In genomic region chr16:89741342-89742014, GRCh38 we compare ENCODE assay signal across 14 cellular contexts. TPM values are rescaled to one million over a fixed set of nuclear protein-coding genes. Genes with fewer than 3 reads are reported as not detected.
DNase-seq lines count a peak whose midpoint lies in the region; ATAC-seq, FAIRE-seq and TF ChIP-seq lines count a peak whose summit lies in the region.
"Had no signal": no experiment of that assay in that cellular context is flagged by ENCODE, and none has a peak within 500 bp of the region (broad histone marks: within the 10 kb centered on the region; RNA-seq: fewer than 3 reads in every experiment).

No MANE protein-coding gene starts in this region.

- H3K9me3 ChIP-seq in HCT116 (ENCODE audit: control insufficient read depth in 1 of 2, insufficient read depth in 1 of 2, low read depth in 1 of 2, low read length in 2 of 2): no peaks in the 10 kb centered on the region
- H3K9me3 ChIP-seq in GM12878 (replicated peaks; ENCODE audit: control insufficient read depth, insufficient read depth, low read length): no peaks in the 10 kb centered on the region
- no peaks in the 10 kb centered on the region for H3K9me3 ChIP-seq in stomach
- H3K9me3 ChIP-seq in esophagus muscularis mucosa: no peaks in the 10 kb centered on the region
- H3K9me3 ChIP-seq: esophagus squamous epithelium, heart right ventricle had no signal

- SMC1A ChIA-PET in GM12878 (lab: Charles Lee; ENCODE audit: uncharacterized antibody, unreplicated experiment): interaction anchor here (1.5 kb wide), 1 partner anchor 36 kb away, joined by 3 read pairs; no protein-coding TSS in a partner anchor

- H3K4me3 ChIP-seq in HCT116 (replicated peaks in 1 of 2; ENCODE audit: low read depth in 1 of 2, low read length in 2 of 2) (no peak overlapping the region), GM12878 (no peak overlapping the region), stomach (no peak overlapping the region), esophagus muscularis mucosa (no peak overlapping the region)
- H3K4me3 ChIP-seq: esophagus squamous epithelium, heart right ventricle had no signal

- TF ChIP-seq POLR2A in HCT116 (IDR thresholded peaks at IDR 0.05; ENCODE audit: borderline replicate concordance, extremely low read depth, insufficient read depth, insufficient read length): no peak
- peak; percentile 71 for TF ChIP-seq POLR2A in GM12878 (IDR thresholded peaks at IDR 0.05; ENCODE audit: low read depth, low read length)
- no peak for TF ChIP-seq POLR2A in stomach (IDR thresholded peaks at IDR 0.05)
- TF ChIP-seq POLR2A in esophagus muscularis mucosa (IDR thresholded peaks at IDR 0.05; ENCODE audit: low read depth): no peak

- intact Hi-C loops in HCT116 (cut with micrococcal nuclease) (no loop called here), GM12878 (cut with micrococcal nuclease; ENCODE audit: unreplicated experiment) (no loop called here), stomach (cut with DNase I; ENCODE audit: low total_unique reads) (no loop called here), esophagus muscularis mucosa (cut with DNase I) (no loop called here)

- no peaks in the 10 kb centered on the region; the same call in 1 of the 2 replicates for H4K20me1 ChIP-seq in HCT116 (ENCODE audit: insufficient read depth)
- H4K20me1 ChIP-seq in GM12878 (ENCODE audit: control insufficient read depth, insufficient read depth): no peaks in the 10 kb centered on the region

- no peak for DNase-seq in activated CD4-positive, CD25-positive, alpha-beta regulatory T cell (lab: John Stamatoyannopoulos, UW)
- no peak for DNase-seq in HCT116 (ENCODE audit: low read depth, low spot score)
- no peak for DNase-seq in GM12878 (ENCODE audit: low read depth, low spot score)
- DNase-seq in naive thymus-derived CD8-positive, alpha-beta T cell: no peak
- DNase-seq in stomach: no peak
- no peak for DNase-seq in esophagus muscularis mucosa (ENCODE audit: extremely low spot score)
- DNase-seq: 8988T; esophagus squamous epithelium; heart right ventricle; NCI-H1105; stimulated activated CD4-positive, alpha-beta T cell treated with anti-CD3 and anti-CD28 coated beads, Interleukin-2, amount 100 ng/mL, for 24 hours had no signal

- ATAC-seq in activated CD4-positive, CD25-positive, alpha-beta regulatory T cell treated with anti-CD3 and anti-CD28 coated beads, Interleukin-2, amount 50 U/mL, for 24 hours: peak; percentile 27 to 46
- ATAC-seq in HCT116 (peak; percentile 12; the same call in 1 of the 2 replicates), GM12878 (no peak; the same call in 2 of the 3 replicates), GM18498 (IDR thresholded peaks at IDR 0.05; ENCODE audit: unreplicated experiment) (no peak)
- peak in 1 of 2 donors; percentile 9 for ATAC-seq in naive thymus-derived CD8-positive, alpha-beta T cell

- H3K4me3 Mint-ChIP-seq in naive thymus-derived CD8-positive, alpha-beta T cell: no peak overlapping the region

- no peaks in the 10 kb centered on the region for H3K27me3 ChIP-seq in HCT116 (ENCODE audit: insufficient read depth, low read length)
- H3K27me3 ChIP-seq in GM12878 (replicated peaks in 1 of 2; ENCODE audit: control insufficient read depth in 2 of 2, insufficient read depth in 2 of 2, low read length in 1 of 2): no peaks in the 10 kb centered on the region
- no peaks in the 10 kb centered on the region for H3K27me3 ChIP-seq in stomach
- no peaks in the 10 kb centered on the region for H3K27me3 ChIP-seq in esophagus muscularis mucosa
- H3K27me3 ChIP-seq: esophagus squamous epithelium, heart right ventricle had no signal

- H3K36me3 ChIP-seq in HCT116 (ENCODE audit: control insufficient read depth in 1 of 2, insufficient read depth in 2 of 2, low read length in 2 of 2) (peaks cover 59 to 79% of the 10 kb centered on the region in 2 experiments), GM12878 (ENCODE audit: control insufficient read depth in 2 of 2, insufficient read depth in 2 of 2, low read length in 1 of 2) (peaks cover 42 to 59% of the 10 kb centered on the region in 2 experiments; a peak in 3 of 4 replicates), stomach (peaks cover 41 to 77% (median 60%) of the 10 kb centered on the region in 4 donors), esophagus muscularis mucosa (peaks cover 32 to 55% (median 47%) of the 10 kb centered on the region in 4 donors)

- no peak overlapping the region for H3K4me2 ChIP-seq in HCT116 (ENCODE audit: low read length)
- H3K4me2 ChIP-seq in GM12878 (ENCODE audit: control insufficient read depth, insufficient read depth): no peak overlapping the region

- H3K4me1 Mint-ChIP-seq in naive thymus-derived CD8-positive, alpha-beta T cell: peaks cover 8 to 73% (median 30%) of the 10 kb centered on the region in 4 donors

- no peaks in the 10 kb centered on the region for H3K9me2 ChIP-seq in HCT116 (ENCODE audit: insufficient read depth)

- H3K36me3 Mint-ChIP-seq in naive thymus-derived CD8-positive, alpha-beta T cell: peaks cover 0 to 46% (median 23%) of the 10 kb centered on the region in 3 donors

- H3K79me2 ChIP-seq in HCT116 (ENCODE audit: insufficient read depth, low read length) (peaks cover 6% of the 10 kb centered on the region; the same call in 1 of the 2 replicates), GM12878 (ENCODE audit: control insufficient read depth, insufficient read depth, low read length) (no peaks in the 10 kb centered on the region)

- no peak for TF ChIP-seq EP300 in GM12878 (IDR thresholded peaks at IDR 0.05; ENCODE audit: borderline replicate concordance in 1 of 2, control insufficient read depth in 1 of 2, low read depth in 2 of 2, low read length in 2 of 2)
- TF ChIP-seq EP300 in stomach (IDR thresholded peaks at IDR 0.05): no peak
- TF ChIP-seq EP300 in esophagus muscularis mucosa (IDR thresholded peaks at IDR 0.05): no peak

- H3K4me1 ChIP-seq in HCT116 (ENCODE audit: control insufficient read depth in 1 of 2, insufficient read depth in 2 of 2, low read length in 2 of 2) (no peaks in the 10 kb centered on the region), GM12878 (ENCODE audit: control insufficient read depth, insufficient read depth, low read length) (peaks cover 3% of the 10 kb centered on the region; the same call in 1 of the 2 replicates), stomach (no peaks in the 10 kb centered on the region), esophagus muscularis mucosa (no peaks in the 10 kb centered on the region)
- H3K4me1 ChIP-seq: esophagus squamous epithelium had no signal

- TF ChIP-seq RAD21 in HCT116 (IDR thresholded peaks at IDR 0.05; ENCODE audit: low read depth): no peak
- no peak for TF ChIP-seq RAD21 in GM12878 (IDR thresholded peaks at IDR 0.05; ENCODE audit: insufficient read depth, low read depth, low read length)

- H3K27ac ChIP-seq in HCT116 (ENCODE audit: low read depth, low read length): peak overlapping the region; percentile 0; the same call in 1 of the 2 replicates
- no peak overlapping the region for H3K27ac ChIP-seq in GM12878 (ENCODE audit: control insufficient read depth, insufficient read depth)
- no peak overlapping the region for H3K27ac ChIP-seq in stomach
- no peak overlapping the region for H3K27ac ChIP-seq in esophagus muscularis mucosa (replicated peaks in 1 of 4)
- H3K27ac ChIP-seq: esophagus squamous epithelium, heart right ventricle had no signal

- RAD21 ChIA-PET in HCT116 (lab: Charles Lee; ENCODE audit: low non-redundant PET in 1 of 2, low total read pairs in 2 of 2, uncharacterized antibody in 2 of 2, unreplicated experiment in 2 of 2) (no interaction called here), GM12878 (lab: Charles Lee; ENCODE audit: unreplicated experiment) (interaction anchor here (1.3 kb wide), 1 partner anchor 36 kb away, joined by 4 read pairs; no protein-coding TSS in a partner anchor)

- in situ Hi-C loops in GM12878 (cut with MboI): no loop called here

- H3K9ac ChIP-seq in HCT116 (ENCODE audit: low read length) (no peak overlapping the region), GM12878 (ENCODE audit: control insufficient read depth, insufficient read depth, low read length) (no peak overlapping the region)

- FAIRE-seq in GM12878 (lab: Jason Lieb, UNC): no peak
- FAIRE-seq: urothelium cell line had no signal

- no peak for TF ChIP-seq CTCF in HCT116 (IDR thresholded peaks at IDR 0.05 in 2 of 3, conservative IDR thresholded peaks at IDR 0.05 in 1 of 3; ENCODE audit: borderline replicate concordance in 1 of 3, insufficient read depth in 1 of 3, low read depth in 2 of 3, low read length in 2 of 3)
- TF ChIP-seq CTCF in GM12878 (IDR thresholded peaks at IDR 0.05 in 2 of 3, conservative IDR thresholded peaks at IDR 0.05 in 1 of 3; ENCODE audit: control insufficient read depth in 2 of 3, extremely low read depth in 1 of 3, insufficient read depth in 1 of 3, low read depth in 3 of 3, low read length in 3 of 3): no peak
- no peak for TF ChIP-seq CTCF in stomach (IDR thresholded peaks at IDR 0.05)
- no peak for TF ChIP-seq CTCF in esophagus muscularis mucosa (IDR thresholded peaks at IDR 0.05)

- H3K9me3 Mint-ChIP-seq in naive thymus-derived CD8-positive, alpha-beta T cell: no peaks in the 10 kb centered on the region

- CTCF ChIA-PET in HCT116 (lab: Charles Lee): no interaction called here
- CTCF ChIA-PET in GM12878 (lab: Yijun Ruan, JAX): interaction anchor here (0.6 to 1.6 kb wide), 4 partner anchors 9 to 92 kb away, joined by 3 to 4 read pairs (median 3); no protein-coding TSS in a partner anchor

- no peak overlapping the region for H2AFZ ChIP-seq in HCT116 (ENCODE audit: low read depth, low read length, poor library complexity, severe bottlenecking)
- no peak overlapping the region for H2AFZ ChIP-seq in GM12878 (ENCODE audit: control insufficient read depth, low read depth, low read length)

- H3K27me3 Mint-ChIP-seq in naive thymus-derived CD8-positive, alpha-beta T cell: no peaks in the 10 kb centered on the region

- BruUV-seq in HCT116 (replicated peaks; lab: Mats Ljungman, UMichigan) (no TSS peak), GM12878 (replicated peaks; lab: Mats Ljungman, UMichigan) (no TSS peak)

- peak overlapping the region; percentile 43 to 92 (median 68) for H3K27ac Mint-ChIP-seq in naive thymus-derived CD8-positive, alpha-beta T cell

- 85% methylated on average over 11 of the region's 11 CpGs for WGBS in GM12878 (ENCODE audit: insufficient coverage, insufficient replicate concordance, low lambda C conversion rate, missing lambda C conversion rate)
- 81 to 91% (median 85%) methylated on average over 11 of the region's 11 CpGs for WGBS in stomach, 5 donors
- 69% methylated on average over 5 of the region's 11 CpGs for WGBS in esophagus muscularis mucosa

- POLR2A ChIA-PET in HCT116 (lab: Charles Lee) (no interaction called here), GM12878 (lab: Charles Lee) (no interaction called here)
- POLR2A ChIA-PET in naive thymus-derived CD8-positive, alpha-beta T cell (lab: Charles Lee): interaction anchor here (0.6 to 14.8 kb wide), 11 partner anchors 9 to 207 kb away, joined by 3 to 235 read pairs (median 10); partner anchors contain the start of genes CDK10, VPS9D1 and ZNF276

RNA-seq across cellular contexts. Expression of gene ZNF276, which starts 20.1 kb away (rescaled TPM):
- total RNA-seq in HCT116 (2021; ENCODE audit: unreplicated experiment) (49.9 TPM), GM12878 (2014; rRNA removed) (14.2 and 15.5 TPM in 2 replicates), GM12878 (2014; rRNA removed; fragmentation: Illumina TruSeq; extraction: Trizol) (6.8 and 11.6 TPM in 2 replicates), GM12878 (2021) (18.5 and 22.3 TPM in 2 replicates), stomach (100 to 1,000 TPM in 3 of 5 donors, 10 to 100 TPM in 2; 27.2 to 418 (median 105) TPM), esophagus muscularis mucosa (10 to 100 TPM; 16.1 to 19.2 (median 17.2) TPM)
- 27.6 and 35.9 TPM in 2 replicates for polyA plus RNA-seq in HCT116 (2012)
- total RNA-seq in GM12878 (2013; cell fraction: nucleolus; rRNA removed): 46.3 and 58.8 TPM in 2 replicates
- 6.4 TPM for polyA plus RNA-seq in GM12878 (2011; ENCODE audit: low read depth)
- polyA plus RNA-seq in GM12878 (2011; rRNA removed) (6.0 and 9.4 TPM in 2 replicates), GM12878 (2014; fragmentation: Illumina TruSeq; extraction: Trizol) (5.9 and 10.3 TPM in 2 replicates), GM12878 (2014; fragmentation: Nextera tagmentation; extraction: Ambion mirVana) (under 1 TPM; 0.27 to 0.93 TPM), GM12878 (2014; rRNA removed) (22.7 and 27.1 TPM in 2 replicates), GM12878 (2016; fragmentation: Nextera tagmentation; extraction: Ambion mirVana) (1 to 10 TPM; 8.0 TPM), stomach (10 to 100 TPM; 11.0 to 24.5 (median 13.6) TPM)
- polyA plus RNA-seq in GM12878 (2011; cell fraction: cytosol; rRNA removed): 10.4 and 17.5 TPM in 2 replicates
- polyA plus RNA-seq in GM12878 (2011; cell fraction: nucleus; rRNA removed): 113 and 164 TPM in 2 replicates
- 17.1 and 19.2 TPM in 2 replicates for polyA plus RNA-seq in GM12878 (2012)
- polyA minus RNA-seq in GM12878 (2011; rRNA and poly(A)+ RNA removed): 6.9 and 11.5 TPM in 2 replicates
- 3.3 and 5.6 TPM in 2 replicates for polyA minus RNA-seq in GM12878 (2011; cell fraction: cytosol; rRNA and poly(A)+ RNA removed)
- polyA minus RNA-seq in GM12878 (2011; cell fraction: nucleus; rRNA and poly(A)+ RNA removed): 10.9 and 17.5 TPM in 2 replicates
- total RNA-seq in naive thymus-derived CD8-positive, alpha-beta T cell: 100 to 1,000 TPM; 168 to 171 TPM
- polyA plus RNA-seq in naive thymus-derived CD8-positive, alpha-beta T cell: 10 to 100 TPM; 15.0 to 56.0 (median 19.6) TPM

RNA-seq across cellular contexts. Expression of gene VPS9D1, which starts 20.8 kb away (rescaled TPM):
- total RNA-seq in HCT116 (2021; ENCODE audit: unreplicated experiment) (4.2 TPM), GM12878 (2014; rRNA removed) (1.2 and 1.4 TPM in 2 replicates), GM12878 (2014; rRNA removed; fragmentation: Illumina TruSeq; extraction: Trizol) (0.64 and 1.0 TPM in 2 replicates), GM12878 (2021) (2.7 and 3.0 TPM in 2 replicates), stomach (10 to 100 TPM in 2 of 5 donors, 1 to 10 TPM in 3; 2.7 to 43.2 (median 4.3) TPM), esophagus muscularis mucosa (10 to 100 TPM in 1 of 4 donors, 1 to 10 TPM in 3; 4.6 to 10.2 (median 7.1) TPM)
- 5.9 and 6.2 TPM in 2 replicates for polyA plus RNA-seq in HCT116 (2012)
- total RNA-seq in GM12878 (2013; cell fraction: nucleolus; rRNA removed): 1.4 and 1.6 TPM in 2 replicates
- 1.1 TPM for polyA plus RNA-seq in GM12878 (2011; ENCODE audit: low read depth)
- polyA plus RNA-seq in GM12878 (2011; rRNA removed) (0.35 and 0.65 TPM in 2 replicates), GM12878 (2014; fragmentation: Illumina TruSeq; extraction: Trizol) (0.06 and 1.0 TPM in 2 replicates), GM12878 (2014; fragmentation: Nextera tagmentation; extraction: Ambion mirVana) (1 to 10 TPM in 1 of 2 experiments, under 1 TPM in 1; 0.85 to 1.1 TPM), GM12878 (2014; rRNA removed) (2.8 and 4.2 TPM in 2 replicates), GM12878 (2016; fragmentation: Nextera tagmentation; extraction: Ambion mirVana) (1 to 10 TPM; 1.0 to 1.5 TPM), stomach (10 to 100 TPM in 2 of 3 donors, 1 to 10 TPM in 1; 6.3 to 23.7 (median 11.4) TPM)
- 0.94 and 1.7 TPM in 2 replicates for polyA plus RNA-seq in GM12878 (2011; cell fraction: cytosol; rRNA removed)
- 6.4 and 8.4 TPM in 2 replicates for polyA plus RNA-seq in GM12878 (2011; cell fraction: nucleus; rRNA removed)
- 3.2 and 3.3 TPM in 2 replicates for polyA plus RNA-seq in GM12878 (2012)
- 0.51 and 0.82 TPM in 2 replicates for polyA minus RNA-seq in GM12878 (2011; rRNA and poly(A)+ RNA removed)
- polyA minus RNA-seq in GM12878 (2011; cell fraction: cytosol; rRNA and poly(A)+ RNA removed): 0.83 and 1.3 TPM in 2 replicates
- 0.48 and 1.4 TPM in 2 replicates for polyA minus RNA-seq in GM12878 (2011; cell fraction: nucleus; rRNA and poly(A)+ RNA removed)
- 10 to 100 TPM; 16.5 to 17.0 TPM for total RNA-seq in naive thymus-derived CD8-positive, alpha-beta T cell
- polyA plus RNA-seq in naive thymus-derived CD8-positive, alpha-beta T cell: 1 to 10 TPM in 1 of 3 donors, under 1 TPM in 2; 0.53 to 1.3 (median 0.91) TPM

RNA-seq across cellular contexts. Expression of gene SPATA2L, which starts 40.0 kb away (rescaled TPM):
- 50.5 TPM for total RNA-seq in HCT116 (2021; ENCODE audit: unreplicated experiment)
- 31.9 and 37.5 TPM in 2 replicates for polyA plus RNA-seq in HCT116 (2012)
- total RNA-seq in GM12878 (2013; cell fraction: nucleolus; rRNA removed): 13.1 and 19.3 TPM in 2 replicates
- 4.9 and 6.9 TPM in 2 replicates for total RNA-seq in GM12878 (2014; rRNA removed)
- 0.78 and 1.0 TPM in 2 replicates for total RNA-seq in GM12878 (2014; rRNA removed; fragmentation: Illumina TruSeq; extraction: Trizol)
- 6.9 and 7.8 TPM in 2 replicates for total RNA-seq in GM12878 (2021)
- 0.71 TPM for polyA plus RNA-seq in GM12878 (2011; ENCODE audit: low read depth)
- 1.2 and 2.3 TPM in 2 replicates for polyA plus RNA-seq in GM12878 (2011; rRNA removed)
- 4.6 and 6.8 TPM in 2 replicates for polyA plus RNA-seq in GM12878 (2011; cell fraction: cytosol; rRNA removed)
- 12.6 and 15.8 TPM in 2 replicates for polyA plus RNA-seq in GM12878 (2011; cell fraction: nucleus; rRNA removed)
- 5.0 and 6.2 TPM in 2 replicates for polyA plus RNA-seq in GM12878 (2012)
- 0.24 TPM in 1 of 2 replicates, not detected in the other for polyA plus RNA-seq in GM12878 (2014; fragmentation: Illumina TruSeq; extraction: Trizol)
- under 1 TPM in 1 of 2 experiments, not detected in 1; 0.20 TPM for polyA plus RNA-seq in GM12878 (2014; fragmentation: Nextera tagmentation; extraction: Ambion mirVana)
- 4.7 and 6.0 TPM in 2 replicates for polyA plus RNA-seq in GM12878 (2014; rRNA removed)
- polyA plus RNA-seq in GM12878 (2016; fragmentation: Nextera tagmentation; extraction: Ambion mirVana): 1 to 10 TPM; 3.9 to 5.9 TPM
- 0.73 and 3.6 TPM in 2 replicates for polyA minus RNA-seq in GM12878 (2011; rRNA and poly(A)+ RNA removed)
- polyA minus RNA-seq in GM12878 (2011; cell fraction: cytosol; rRNA and poly(A)+ RNA removed): 3.3 and 3.7 TPM in 2 replicates
- 4.5 and 8.3 TPM in 2 replicates for polyA minus RNA-seq in GM12878 (2011; cell fraction: nucleus; rRNA and poly(A)+ RNA removed)
- 1 to 10 TPM; 6.9 to 8.1 TPM for total RNA-seq in naive thymus-derived CD8-positive, alpha-beta T cell
- 1 to 10 TPM; 3.5 to 6.4 (median 5.4) TPM for polyA plus RNA-seq in naive thymus-derived CD8-positive, alpha-beta T cell
- 10 to 100 TPM in 3 of 5 donors, 1 to 10 TPM in 1, not detected in 1; 9.7 to 41.4 (median 32.3) TPM for total RNA-seq in stomach
- 10 to 100 TPM; 10.6 to 12.8 (median 12.2) TPM for polyA plus RNA-seq in stomach
- total RNA-seq in esophagus muscularis mucosa: 10 to 100 TPM; 10.8 to 32.0 (median 21.9) TPM

RNA-seq across cellular contexts. Expression of gene CDK10, which starts 55.0 kb away (rescaled TPM):
- total RNA-seq in HCT116 (2021; ENCODE audit: unreplicated experiment) (165 TPM), GM12878 (2014; rRNA removed) (31.8 and 41.9 TPM in 2 replicates), GM12878 (2014; rRNA removed; fragmentation: Illumina TruSeq; extraction: Trizol) (20.8 and 23.5 TPM in 2 replicates), GM12878 (2021) (45.3 and 58.7 TPM in 2 replicates), stomach (100 to 1,000 TPM in 3 of 5 donors, 10 to 100 TPM in 2; 40.9 to 256 (median 133) TPM), esophagus muscularis mucosa (10 to 100 TPM; 20.8 to 45.1 (median 25.7) TPM)
- 180 and 191 TPM in 2 replicates for polyA plus RNA-seq in HCT116 (2012)
- 80.3 and 89.1 TPM in 2 replicates for total RNA-seq in GM12878 (2013; cell fraction: nucleolus; rRNA removed)
- polyA plus RNA-seq in GM12878 (2011; ENCODE audit: low read depth): 15.0 TPM
- polyA plus RNA-seq in GM12878 (2011; rRNA removed) (22.1 and 30.1 TPM in 2 replicates), GM12878 (2014; fragmentation: Illumina TruSeq; extraction: Trizol) (12.1 and 26.5 TPM in 2 replicates), GM12878 (2014; fragmentation: Nextera tagmentation; extraction: Ambion mirVana) (1 to 10 TPM; 1.5 to 2.5 TPM), GM12878 (2014; rRNA removed) (56.8 and 58.6 TPM in 2 replicates), GM12878 (2016; fragmentation: Nextera tagmentation; extraction: Ambion mirVana) (10 to 100 TPM; 54.1 to 55.6 TPM), stomach (100 to 1,000 TPM in 1 of 3 donors, 10 to 100 TPM in 2; 60.0 to 106 (median 67.1) TPM)
- 29.8 and 38.2 TPM in 2 replicates for polyA plus RNA-seq in GM12878 (2011; cell fraction: cytosol; rRNA removed)
- 306 and 334 TPM in 2 replicates for polyA plus RNA-seq in GM12878 (2011; cell fraction: nucleus; rRNA removed)
- 38.8 and 67.0 TPM in 2 replicates for polyA plus RNA-seq in GM12878 (2012)
- 15.4 and 20.6 TPM in 2 replicates for polyA minus RNA-seq in GM12878 (2011; rRNA and poly(A)+ RNA removed)
- 6.1 and 9.0 TPM in 2 replicates for polyA minus RNA-seq in GM12878 (2011; cell fraction: cytosol; rRNA and poly(A)+ RNA removed)
- polyA minus RNA-seq in GM12878 (2011; cell fraction: nucleus; rRNA and poly(A)+ RNA removed): 22.2 and 33.6 TPM in 2 replicates
- 100 to 1,000 TPM; 129 to 135 TPM for total RNA-seq in naive thymus-derived CD8-positive, alpha-beta T cell
- polyA plus RNA-seq in naive thymus-derived CD8-positive, alpha-beta T cell: 10 to 100 TPM; 25.4 to 63.3 (median 27.3) TPM

Comparison
In these comparisons a context has a peak if more than half of its experiments do, and no peak if none do; other contexts are left out.
1. ATAC-seq: peak in activated CD4-positive, CD25-positive, alpha-beta regulatory T cell treated with anti-CD3 and anti-CD28 coated beads, Interleukin-2, amount 50 U/mL, for 24 hours (2 of 2) and HCT116 (single experiment); none in GM12878 (single experiment) and GM18498 (single experiment).